10 cellular contexts compared by ENCODE assay signal in the genomic region with DNA sequence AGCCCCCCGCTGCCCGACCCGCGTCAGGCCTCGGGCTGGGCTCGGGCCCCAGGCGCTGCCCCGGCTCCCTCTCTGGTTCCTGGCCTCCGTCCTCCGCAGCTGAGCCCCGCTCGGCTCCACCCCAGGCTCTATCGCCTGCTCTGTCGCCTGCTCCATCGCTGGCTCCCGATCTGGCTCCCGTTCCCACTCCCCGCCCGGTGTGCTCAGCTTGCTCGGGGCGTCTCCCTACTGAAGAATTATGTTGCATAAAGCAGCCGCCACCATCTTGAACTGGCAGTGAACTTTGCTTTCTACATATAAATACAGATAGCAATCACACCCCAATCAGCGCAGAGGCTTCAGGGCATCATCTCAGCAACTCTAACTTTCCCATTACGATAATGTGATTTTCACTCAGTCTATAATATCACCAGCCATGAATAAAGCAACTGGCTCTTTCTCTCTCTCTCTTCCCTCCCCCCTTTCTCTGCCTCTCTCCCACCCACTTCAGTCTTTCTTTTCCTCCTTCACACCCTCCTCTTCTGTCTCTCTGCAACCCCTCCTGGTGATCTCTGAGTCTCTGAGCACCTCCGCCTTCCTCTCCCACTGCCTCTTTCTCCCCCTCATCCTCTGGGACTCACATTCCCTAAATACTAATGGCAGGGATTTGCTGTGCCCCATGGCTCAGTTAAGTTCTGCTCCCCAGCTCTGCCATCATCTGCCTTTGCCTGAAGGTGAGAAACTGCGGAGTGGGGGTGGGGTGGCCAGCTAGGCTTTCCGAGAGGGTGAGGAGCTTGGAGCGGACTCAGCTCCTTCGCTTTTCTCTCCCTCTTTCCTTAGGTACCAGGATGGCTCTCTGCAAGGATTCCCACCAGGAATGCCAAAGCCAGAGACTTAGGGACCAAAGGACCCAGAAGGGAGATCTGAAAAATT. TPM values are rescaled to one million over a fixed set of nuclear protein-coding genes. Genes with fewer than 3 reads are reported as not detected.
DNase-seq lines count a peak whose midpoint lies in the region; ATAC-seq and TF ChIP-seq lines count a peak whose summit lies in the region.
"Had no signal": no experiment of that assay in that cellular context is flagged by ENCODE, and none has a peak within 500 bp of the region (broad histone marks: within the 10 kb centered on the region; RNA-seq: fewer than 3 reads in every experiment).

No MANE protein-coding gene starts in this region.

- no peaks in the 10 kb centered on the region for H3K79me2 ChIP-seq in mesendoderm (ENCODE audit: control insufficient read depth, insufficient read depth, low read length)

- no peak overlapping the region for H2BK15ac ChIP-seq in mesendoderm (replicated peaks; ENCODE audit: low read depth)

- H3K36me3 ChIP-seq in mesendoderm (ENCODE audit: control insufficient read depth, insufficient read depth, low read length), result no peaks in the 10 kb centered on the region
- no peaks in the 10 kb centered on the region for H3K36me3 ChIP-seq in thoracic aorta

- H2AK5ac ChIP-seq in mesendoderm (ENCODE audit: low read length), result no peak overlapping the region

- no peaks in the 10 kb centered on the region for H3K27me3 ChIP-seq in mesendoderm (ENCODE audit: insufficient read depth, low read length, poor library complexity)
- H3K27me3 ChIP-seq in thoracic aorta (replicated peaks; ENCODE audit: insufficient read depth), result no peaks in the 10 kb centered on the region

- H3K23ac ChIP-seq in mesendoderm (ENCODE audit: low read length), result no peak overlapping the region

- H3K9me3 Mint-ChIP-seq in activated T-cell treated with anti-CD3 and anti-CD28 coated beads, Interleukin-2, amount 50 U/mL, for 24 hours, result no peaks in the 10 kb centered on the region

- peak overlapping the region; percentile 44 for H3K4me2 ChIP-seq in mesendoderm (ENCODE audit: low read length)

- H3K36me3 Mint-ChIP-seq in activated T-cell treated with anti-CD3 and anti-CD28 coated beads, Interleukin-2, amount 50 U/mL, for 24 hours (ENCODE audit: low read depth), result no peaks in the 10 kb centered on the region

- no peak overlapping the region for H3K27ac Mint-ChIP-seq in activated T-cell treated with anti-CD3 and anti-CD28 coated beads, Interleukin-2, amount 50 U/mL, for 24 hours

- H4K5ac ChIP-seq in mesendoderm (ENCODE audit: low read length), result no peak overlapping the region

- no peak overlapping the region for H2BK120ac ChIP-seq in mesendoderm (ENCODE audit: low read depth, low read length)

- no peaks in the 10 kb centered on the region for H3K79me1 ChIP-seq in mesendoderm (ENCODE audit: low read length)

- no peak overlapping the region for H4K8ac ChIP-seq in mesendoderm (ENCODE audit: low read depth, low read length)

- peak overlapping the region; percentile 4 for H3K18ac ChIP-seq in mesendoderm (ENCODE audit: low read length)

- H2BK5ac ChIP-seq in mesendoderm (ENCODE audit: low read length), result no peak overlapping the region

- H3K4ac ChIP-seq in mesendoderm (ENCODE audit: low read depth, low read length), result no peak overlapping the region

- H3K4me3 ChIP-seq in mesendoderm (ENCODE audit: low read length), result no peak overlapping the region
- peak overlapping the region; percentile 58 for H3K4me3 ChIP-seq in thoracic aorta

- peak overlapping the region; percentile 36 for H3K9ac ChIP-seq in mesendoderm (ENCODE audit: low read length)

- no peak for DNase-seq in activated T-cell treated with anti-CD3 and anti-CD28 coated beads, Interleukin-2, amount 50 U/mL, for 24 hours
- no peak for DNase-seq in activated T-cell treated with anti-CD3 and anti-CD28 coated beads, Interleukin-2, amount 50 U/mL, for 1 hour
- peak; percentile 74 for DNase-seq in cerebellar cortex (ENCODE audit: low spot score)
- peak; percentile 89 for DNase-seq in mesendoderm
- DNase-seq in thoracic aorta (ENCODE audit: low spot score), result no peak
- DNase-seq in middle frontal gyrus (ENCODE audit: extremely low spot score, low spot score), result no peak
- DNase-seq: Kasumi-1, SHP77 had no signal

- H3K56ac ChIP-seq in mesendoderm (ENCODE audit: low read length), result peak overlapping the region; percentile 79

- peaks cover 80% of the 10 kb centered on the region for H3K27me3 Mint-ChIP-seq in activated T-cell treated with anti-CD3 and anti-CD28 coated beads, Interleukin-2, amount 50 U/mL, for 24 hours

- WGBS in mesendoderm (ENCODE audit: extremely low coverage, insufficient coverage, low lambda C conversion rate), result no CpG with 5 or more reads among the region's 29 CpGs

- peaks cover 6% of the 10 kb centered on the region for H3K4me1 Mint-ChIP-seq in activated T-cell treated with anti-CD3 and anti-CD28 coated beads, Interleukin-2, amount 50 U/mL, for 24 hours (ENCODE audit: low read depth)

- H3K27ac ChIP-seq in mesendoderm (ENCODE audit: low read depth, low read length), result no peak overlapping the region
- H3K27ac ChIP-seq in thoracic aorta, result no peak overlapping the region

- H3K4me1 ChIP-seq in mesendoderm (ENCODE audit: control insufficient read depth, low read depth, low read length) (peaks cover 2% of the 10 kb centered on the region), thoracic aorta (ENCODE audit: control insufficient read depth in 1 of 2, low read depth in 2 of 2) (peaks cover 0 to 14% of the 10 kb centered on the region in 2 donors)

- ATAC-seq in thoracic aorta (ENCODE audit: insufficient number of reproducible peaks, low FRiP score, low read depth), result no peak
- ATAC-seq in GM21737 (IDR thresholded peaks at IDR 0.05; ENCODE audit: unreplicated experiment), result no peak
- no peak for ATAC-seq in GM18867 (IDR thresholded peaks at IDR 0.05; ENCODE audit: unreplicated experiment)

- peak overlapping the region; percentile 43 for H3K4me3 Mint-ChIP-seq in activated T-cell treated with anti-CD3 and anti-CD28 coated beads, Interleukin-2, amount 50 U/mL, for 24 hours

- H3K9me3 ChIP-seq in thoracic aorta, result no peaks in the 10 kb centered on the region

- TF ChIP-seq CTCF in thoracic aorta (IDR thresholded peaks at IDR 0.05), result no peak

RNA-seq across cellular contexts. Expression of gene BTRC, which starts 43.2 kb away (rescaled TPM):
- polyA plus RNA-seq in mesendoderm (2013, experiment 1 of 2), result 8.4 TPM
- 8.6 TPM for polyA plus RNA-seq in mesendoderm (2013, experiment 2 of 2)
- 10 to 100 TPM in 1 of 2 donors, 1 to 10 TPM in 1; 8.4 to 12.9 TPM for total RNA-seq in thoracic aorta

Comparison
In these comparisons a context has a peak if more than half of its experiments do, and no peak if none do; other contexts are left out.
1. DNase-seq: peak in cerebellar cortex (single experiment) and mesendoderm (single experiment); none in activated T-cell treated with anti-CD3 and anti-CD28 coated beads, Interleukin-2, amount 50 U/mL, for 24 hours (single experiment), activated T-cell treated with anti-CD3 and anti-CD28 coated beads, Interleukin-2, amount 50 U/mL, for 1 hour (single experiment), thoracic aorta (single experiment) and middle frontal gyrus (single experiment).